Comparison of ENCODE assay signal across 10 cellular contexts in the genomic region with DNA sequence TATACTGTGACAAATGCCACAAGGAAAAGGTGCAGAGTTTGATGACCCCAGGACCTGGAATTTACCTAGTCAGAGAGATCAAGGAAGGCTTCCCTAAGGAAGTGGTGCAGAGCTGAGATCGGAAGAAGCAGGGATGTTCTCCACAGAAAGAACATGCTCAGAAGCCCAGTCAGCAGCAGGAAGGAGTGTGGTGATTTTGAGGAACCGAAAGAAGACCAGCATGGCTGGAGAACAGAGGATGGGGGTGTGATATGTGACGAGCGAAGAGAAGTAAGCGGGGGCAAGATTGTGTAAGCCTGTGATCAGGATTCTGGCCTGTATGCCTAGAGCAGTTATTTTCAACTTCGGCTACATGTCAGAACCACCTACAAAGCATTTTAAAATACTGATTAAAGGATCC. TPM values are rescaled to one million over a fixed set of nuclear protein-coding genes. Genes with fewer than 3 reads are reported as not detected.
DNase-seq lines count a peak whose midpoint lies in the region; ATAC-seq and TF ChIP-seq lines count a peak whose summit lies in the region.
"Had no signal": no experiment of that assay in that cellular context is flagged by ENCODE, and none has a peak within 500 bp of the region (broad histone marks: within the 10 kb centered on the region; RNA-seq: fewer than 3 reads in every experiment).

No MANE protein-coding gene starts in this region.

- H3K9me3 Mint-ChIP-seq in stimulated activated naive CD8-positive, alpha-beta T cell treated with anti-CD3 and anti-CD28 coated beads, Interleukin-15, amount 100 ng/mL, for 72 hours = peaks cover 0 to 4% of the 10 kb centered on the region in 2 donors
- peaks cover 3% of the 10 kb centered on the region for H3K9me3 Mint-ChIP-seq in natural killer cell treated with Interleukin-12 subunit alpha and Interleukin-12 subunit beta and Interleukin-15 and Interleukin-18, amount 100 ng/mL, for 72 hours
- H3K9me3 Mint-ChIP-seq: activated CD4-positive, alpha-beta T cell treated with anti-CD3 and anti-CD28 coated beads, Interleukin-2, amount 10 ng/mL, durations not matched to agents 24 days and 14 days had no signal

- ATAC-seq in GM18505 (IDR thresholded peaks at IDR 0.05; ENCODE audit: unreplicated experiment) (peak; percentile 99), GM21619 (IDR thresholded peaks at IDR 0.05; ENCODE audit: unreplicated experiment) (peak; percentile 97), HG03521 (IDR thresholded peaks at IDR 0.05; ENCODE audit: unreplicated experiment) (peak; percentile 98), left ventricle myocardium superior (peak; percentile 72)
- no peak for ATAC-seq in stimulated activated naive CD8-positive, alpha-beta T cell treated with anti-CD3 and anti-CD28 coated beads, Interleukin-15, amount 100 ng/mL, for 72 hours
- ATAC-seq in natural killer cell treated with Interleukin-12 subunit alpha and Interleukin-12 subunit beta and Interleukin-15 and Interleukin-18, amount 100 ng/mL, for 72 hours = no peak

- H3K36me3 Mint-ChIP-seq in natural killer cell treated with Interleukin-12 subunit alpha and Interleukin-12 subunit beta and Interleukin-15 and Interleukin-18, amount 100 ng/mL, for 72 hours = no peaks in the 10 kb centered on the region

- no peak overlapping the region for H3K4me3 Mint-ChIP-seq in stimulated activated naive CD8-positive, alpha-beta T cell treated with anti-CD3 and anti-CD28 coated beads, Interleukin-15, amount 100 ng/mL, for 72 hours
- no peak overlapping the region for H3K4me3 Mint-ChIP-seq in natural killer cell treated with Interleukin-12 subunit alpha and Interleukin-12 subunit beta and Interleukin-15 and Interleukin-18, amount 100 ng/mL, for 72 hours
- H3K4me3 Mint-ChIP-seq: activated CD4-positive, alpha-beta T cell treated with anti-CD3 and anti-CD28 coated beads, Interleukin-2, amount 10 ng/mL, durations not matched to agents 24 days and 14 days had no signal

- peaks cover 11% of the 10 kb centered on the region for H3K4me1 Mint-ChIP-seq in stimulated activated naive CD8-positive, alpha-beta T cell treated with anti-CD3 and anti-CD28 coated beads, Interleukin-15, amount 100 ng/mL, for 72 hours
- H3K4me1 Mint-ChIP-seq in natural killer cell treated with Interleukin-12 subunit alpha and Interleukin-12 subunit beta and Interleukin-15 and Interleukin-18, amount 100 ng/mL, for 72 hours (ENCODE audit: low read depth in 2 of 2) = peaks cover 15 to 22% of the 10 kb centered on the region in 2 donors
- H3K4me1 Mint-ChIP-seq: activated CD4-positive, alpha-beta T cell treated with anti-CD3 and anti-CD28 coated beads, Interleukin-2, amount 10 ng/mL, durations not matched to agents 24 days and 14 days had no signal

- H3K27me3 Mint-ChIP-seq in stimulated activated naive CD8-positive, alpha-beta T cell treated with anti-CD3 and anti-CD28 coated beads, Interleukin-15, amount 100 ng/mL, for 72 hours = no peaks in the 10 kb centered on the region
- H3K27me3 Mint-ChIP-seq in natural killer cell treated with Interleukin-12 subunit alpha and Interleukin-12 subunit beta and Interleukin-15 and Interleukin-18, amount 100 ng/mL, for 72 hours = peaks cover 3 to 7% of the 10 kb centered on the region in 2 donors

- intact Hi-C loops in left ventricle myocardium superior (cut with micrococcal nuclease) = no loop called here

- no peak overlapping the region for H3K27ac Mint-ChIP-seq in stimulated activated naive CD8-positive, alpha-beta T cell treated with anti-CD3 and anti-CD28 coated beads, Interleukin-15, amount 100 ng/mL, for 72 hours
- peak overlapping the region in 1 of 2 donors; percentile 85 for H3K27ac Mint-ChIP-seq in natural killer cell treated with Interleukin-12 subunit alpha and Interleukin-12 subunit beta and Interleukin-15 and Interleukin-18, amount 100 ng/mL, for 72 hours
- H3K27ac Mint-ChIP-seq: activated CD4-positive, alpha-beta T cell treated with anti-CD3 and anti-CD28 coated beads, Interleukin-2, amount 10 ng/mL, durations not matched to agents 24 days and 14 days had no signal

- DNase-seq in left ventricle myocardium superior (no peak), dermis blood vessel endothelial cell (no peak), SHP77 treated with DMSO at 0.1 percent for 48 hours (lab: John Stamatoyannopoulos, UW) (no peak)
- no peak for DNase-seq in stimulated activated naive CD8-positive, alpha-beta T cell treated with anti-CD3 and anti-CD28 coated beads, Interleukin-15, amount 100 ng/mL, for 72 hours
- DNase-seq in natural killer cell treated with Interleukin-12 subunit alpha and Interleukin-12 subunit beta and Interleukin-15 and Interleukin-18, amount 100 ng/mL, for 72 hours (ENCODE audit: low spot score) = no peak
- DNase-seq: activated CD4-positive, alpha-beta T cell treated with anti-CD3 and anti-CD28 coated beads, Interleukin-2, amount 10 ng/mL, durations not matched to agents 24 days and 14 days; DMS153 had no signal

- no peak for TF ChIP-seq POLR2A in GM18505 (IDR thresholded peaks at IDR 0.05; ENCODE audit: borderline replicate concordance, extremely low read depth, insufficient read depth, insufficient read length)

RNA-seq across cellular contexts. Expression of a gene that starts 18.7 kb away (rescaled TPM):
- total RNA-seq in left ventricle myocardium superior (119 TPM), dermis blood vessel endothelial cell (18.4 and 19.5 TPM in 2 replicates)
- total RNA-seq in natural killer cell treated with Interleukin-12 subunit alpha and Interleukin-12 subunit beta and Interleukin-15 and Interleukin-18, amount 100 ng/mL, for 72 hours = 100 to 1,000 TPM; 141 to 195 TPM

Comparison
In these comparisons a context has a peak if more than half of its experiments do, and no peak if none do; other contexts are left out.
1. ATAC-seq: peak in GM18505 (single experiment), GM21619 (single experiment), HG03521 (single experiment) and left ventricle myocardium superior (single experiment); none in stimulated activated naive CD8-positive, alpha-beta T cell treated with anti-CD3 and anti-CD28 coated beads, Interleukin-15, amount 100 ng/mL, for 72 hours (single experiment) and natural killer cell treated with Interleukin-12 subunit alpha and Interleukin-12 subunit beta and Interleukin-15 and Interleukin-18, amount 100 ng/mL, for 72 hours (0 of 2).